In genomic region chr6:144824018-144824417, GRCh38 we compare ENCODE assay signal across 20 cellular contexts.
"Had no signal": no experiment of that assay in that cellular context is flagged by ENCODE, and none has a peak within 500 bp of the region (broad histone marks: within the 10 kb centered on the region; RNA-seq: fewer than 3 reads in every experiment).

No MANE protein-coding gene starts in this region.

- ATAC-seq: body of pancreas, left lobe of liver, lower lobe of right lung, pancreas, right cardiac atrium had no signal

- H3K9me3 ChIP-seq: body of pancreas, lower lobe of right lung, pancreas had no signal

- H3K4me3 ChIP-seq: body of pancreas, cardiac muscle cell, lower lobe of right lung, pancreas had no signal

- H3K27ac ChIP-seq: body of pancreas, cardiac muscle cell, lower lobe of right lung, pancreas had no signal

- H3K9me3 Mint-ChIP-seq: activated B cell treated with CpG ODN at 0.5 μM for 24 hours; activated CD4-positive, alpha-beta memory T cell treated with anti-CD3 and anti-CD28 coated beads for 36 hours; naive B cell; type B pancreatic cell had no signal

- H3K4me1 ChIP-seq: body of pancreas, lower lobe of right lung, pancreas had no signal

- FAIRE-seq: pancreas had no signal

- H3K4me1 Mint-ChIP-seq: activated B cell treated with CpG ODN at 0.5 μM for 24 hours, naive B cell had no signal

- H3K36me3 ChIP-seq: cardiac muscle cell had no signal

- DNase-seq: activated B cell treated with CpG ODN at 0.5 μM for 24 hours; activated CD4-positive, alpha-beta memory T cell treated with anti-CD3 and anti-CD28 coated beads for 36 hours; activated CD4-positive, alpha-beta T cell treated with anti-CD3 and anti-CD28 coated beads for 48 hours; activated effector memory CD4-positive, alpha-beta T cell treated with anti-CD3 and anti-CD28 coated beads, Interleukin-2, amount 50 U/mL, for 16 hours; activated naive CD4-positive, alpha-beta T cell treated with anti-CD3 and anti-CD28 coated beads, Interleukin-2, amount 50 U/mL, for 16 hours; anterior cingulate cortex; body of pancreas; cortex of kidney; erythroblast; foreskin fibroblast; lower lobe of right lung; naive B cell; pancreas; right cardiac atrium; stimulated activated CD4-positive, alpha-beta T cell treated with anti-CD3 and anti-CD28 coated beads, Interleukin-12 subunit alpha, Interleukin-12 subunit beta, amount 100 ng/mL, for 4 hours; stimulated activated CD4-positive, alpha-beta T cell treated with anti-CD3 and anti-CD28 coated beads, Interleukin-4, amount 100 ng/mL, for 4 hours; T1000 had no signal

- H3K4me3 Mint-ChIP-seq: activated B cell treated with CpG ODN at 0.5 μM for 24 hours; activated CD4-positive, alpha-beta memory T cell treated with anti-CD3 and anti-CD28 coated beads for 36 hours; naive B cell; type B pancreatic cell had no signal

- H3K27ac Mint-ChIP-seq: activated B cell treated with CpG ODN at 0.5 μM for 24 hours; activated CD4-positive, alpha-beta memory T cell treated with anti-CD3 and anti-CD28 coated beads for 36 hours; type B pancreatic cell had no signal

- H3K27me3 ChIP-seq: body of pancreas, cardiac muscle cell, pancreas had no signal

- H3K27me3 Mint-ChIP-seq: activated B cell treated with CpG ODN at 0.5 μM for 24 hours; activated CD4-positive, alpha-beta memory T cell treated with anti-CD3 and anti-CD28 coated beads for 36 hours; naive B cell; type B pancreatic cell had no signal
